Comparison of ENCODE assay signal across 10 cellular contexts in genomic region chr14:92510972-92511371, GRCh38. TPM values are rescaled to one million over a fixed set of nuclear protein-coding genes. Genes with fewer than 3 reads are reported as not detected.
DNase-seq lines count a peak whose midpoint lies in the region; ATAC-seq and TF ChIP-seq lines count a peak whose summit lies in the region.
"Had no signal": no experiment of that assay in that cellular context is flagged by ENCODE, and none has a peak within 500 bp of the region (broad histone marks: within the 10 kb centered on the region; RNA-seq: fewer than 3 reads in every experiment).

No MANE protein-coding gene starts in this region.

- no peak overlapping the region for H3K4me3 Mint-ChIP-seq in activated naive CD8-positive, alpha-beta T cell treated with anti-CD3 and anti-CD28 coated beads, Interleukin-2, amount 10 ng/mL, durations not matched to agents 7 days and 5 days
- H3K4me3 Mint-ChIP-seq in activated naive CD8-positive, alpha-beta T cell treated with anti-CD3 and anti-CD28 coated beads for 36 hours: no peak overlapping the region
- H3K4me3 Mint-ChIP-seq in type B pancreatic cell: peak overlapping the region; percentile 40
- no peak overlapping the region for H3K4me3 Mint-ChIP-seq in activated T-cell treated with anti-CD3 and anti-CD28 coated beads, Interleukin-2, amount 50 U/mL, for 72 hours
- H3K4me3 Mint-ChIP-seq: activated CD4-positive, alpha-beta T cell treated with anti-CD3 and anti-CD28 coated beads for 36 hours had no signal

- H3K27me3 ChIP-seq in RWPE2 (ENCODE audit: insufficient read depth, poor library complexity, severe bottlenecking) (no peaks in the 10 kb centered on the region), lower lobe of right lung (ENCODE audit: low read depth) (no peaks in the 10 kb centered on the region)

- peaks cover 4% of the 10 kb centered on the region for H3K36me3 Mint-ChIP-seq in activated naive CD8-positive, alpha-beta T cell treated with anti-CD3 and anti-CD28 coated beads, Interleukin-2, amount 10 ng/mL, durations not matched to agents 7 days and 5 days
- H3K36me3 Mint-ChIP-seq in activated naive CD8-positive, alpha-beta T cell treated with anti-CD3 and anti-CD28 coated beads for 36 hours: peaks cover 3% of the 10 kb centered on the region
- H3K36me3 Mint-ChIP-seq in type B pancreatic cell: no peaks in the 10 kb centered on the region
- no peaks in the 10 kb centered on the region for H3K36me3 Mint-ChIP-seq in activated T-cell treated with anti-CD3 and anti-CD28 coated beads, Interleukin-2, amount 50 U/mL, for 72 hours (ENCODE audit: insufficient read depth in 2 of 2)

- H3K4me1 Mint-ChIP-seq in activated naive CD8-positive, alpha-beta T cell treated with anti-CD3 and anti-CD28 coated beads, Interleukin-2, amount 10 ng/mL, durations not matched to agents 7 days and 5 days: peaks cover 26% of the 10 kb centered on the region
- H3K4me1 Mint-ChIP-seq in activated naive CD8-positive, alpha-beta T cell treated with anti-CD3 and anti-CD28 coated beads for 36 hours: peaks cover 28% of the 10 kb centered on the region
- H3K4me1 Mint-ChIP-seq in type B pancreatic cell (ENCODE audit: unreplicated experiment): peaks cover 10% of the 10 kb centered on the region
- H3K4me1 Mint-ChIP-seq in activated T-cell treated with anti-CD3 and anti-CD28 coated beads, Interleukin-2, amount 50 U/mL, for 72 hours (ENCODE audit: low read depth): peaks cover 12% of the 10 kb centered on the region

- peak; percentile 26 for DNase-seq in activated naive CD8-positive, alpha-beta T cell treated with anti-CD3 and anti-CD28 coated beads, Interleukin-2, amount 10 ng/mL, durations not matched to agents 7 days and 5 days
- DNase-seq in activated naive CD8-positive, alpha-beta T cell treated with anti-CD3 and anti-CD28 coated beads for 36 hours: no peak
- DNase-seq in RWPE2 (ENCODE audit: low spot score) (peak; percentile 34), left lobe of liver (ENCODE audit: low spot score) (no peak), type B pancreatic cell (ENCODE audit: extremely low spot score, unreplicated experiment) (no peak), lower lobe of right lung (no peak)
- DNase-seq in activated T-cell treated with anti-CD3 and anti-CD28 coated beads, Interleukin-2, amount 50 U/mL, for 72 hours: no peak
- DNase-seq: activated CD4-positive, alpha-beta T cell treated with anti-CD3 and anti-CD28 coated beads for 36 hours; RPMI8226 had no signal

- no peaks in the 10 kb centered on the region for H3K9me3 ChIP-seq in RWPE2 (ENCODE audit: severe bottlenecking)
- H3K9me3 ChIP-seq in lower lobe of right lung: no peaks in the 10 kb centered on the region

- TF ChIP-seq CTCF in RWPE2 (IDR thresholded peaks at IDR 0.05; ENCODE audit: poor library complexity, severe bottlenecking): peak; percentile 28
- no peak for TF ChIP-seq CTCF in type B pancreatic cell (conservative IDR thresholded peaks at IDR 0.05)
- TF ChIP-seq CTCF in lower lobe of right lung (IDR thresholded peaks at IDR 0.05): no peak

- H3K4me1 ChIP-seq in RWPE2 (ENCODE audit: insufficient read depth, poor library complexity, severe bottlenecking) (peaks cover 21% of the 10 kb centered on the region), lower lobe of right lung (peaks cover 47% of the 10 kb centered on the region)

- no peak overlapping the region for H3K27ac Mint-ChIP-seq in activated naive CD8-positive, alpha-beta T cell treated with anti-CD3 and anti-CD28 coated beads, Interleukin-2, amount 10 ng/mL, durations not matched to agents 7 days and 5 days
- H3K27ac Mint-ChIP-seq in activated naive CD8-positive, alpha-beta T cell treated with anti-CD3 and anti-CD28 coated beads for 36 hours: no peak overlapping the region
- H3K27ac Mint-ChIP-seq in type B pancreatic cell: peak overlapping the region; percentile 71
- no peak overlapping the region for H3K27ac Mint-ChIP-seq in activated T-cell treated with anti-CD3 and anti-CD28 coated beads, Interleukin-2, amount 50 U/mL, for 72 hours
- H3K27ac Mint-ChIP-seq: activated CD4-positive, alpha-beta T cell treated with anti-CD3 and anti-CD28 coated beads for 36 hours had no signal

- H3K27me3 Mint-ChIP-seq in activated naive CD8-positive, alpha-beta T cell treated with anti-CD3 and anti-CD28 coated beads, Interleukin-2, amount 10 ng/mL, durations not matched to agents 7 days and 5 days: no peaks in the 10 kb centered on the region
- H3K27me3 Mint-ChIP-seq in activated naive CD8-positive, alpha-beta T cell treated with anti-CD3 and anti-CD28 coated beads for 36 hours: no peaks in the 10 kb centered on the region
- peaks cover 25% of the 10 kb centered on the region for H3K27me3 Mint-ChIP-seq in type B pancreatic cell
- peaks cover 9% of the 10 kb centered on the region for H3K27me3 Mint-ChIP-seq in activated T-cell treated with anti-CD3 and anti-CD28 coated beads, Interleukin-2, amount 50 U/mL, for 72 hours (ENCODE audit: low read depth)

- POLR2A ChIA-PET in activated naive CD8-positive, alpha-beta T cell treated with anti-CD3 and anti-CD28 coated beads, Interleukin-2, amount 10 ng/mL, durations not matched to agents 7 days and 5 days (lab: Charles Lee): no interaction called here

- no peak overlapping the region for H3K4me3 ChIP-seq in RWPE2 (ENCODE audit: severe bottlenecking)
- H3K4me3 ChIP-seq in lower lobe of right lung: no peak overlapping the region

- no peaks in the 10 kb centered on the region for H3K36me3 ChIP-seq in RWPE2 (ENCODE audit: low read depth)
- H3K36me3 ChIP-seq in lower lobe of right lung: no peaks in the 10 kb centered on the region

- peak overlapping the region; percentile 75 for H3K27ac ChIP-seq in RWPE2 (ENCODE audit: poor library complexity, severe bottlenecking)
- no peak overlapping the region for H3K27ac ChIP-seq in lower lobe of right lung

- ATAC-seq in activated naive CD8-positive, alpha-beta T cell treated with anti-CD3 and anti-CD28 coated beads, Interleukin-2, amount 10 ng/mL, durations not matched to agents 7 days and 5 days (ENCODE audit: low read depth): no peak
- ATAC-seq in RWPE2 (ENCODE audit: low read depth) (no peak), left lobe of liver (peak; percentile 23), lower lobe of right lung (no peak), HG03520 (IDR thresholded peaks at IDR 0.05; ENCODE audit: unreplicated experiment) (no peak)
- no peak for ATAC-seq in activated T-cell treated with anti-CD3 and anti-CD28 coated beads, Interleukin-2, amount 50 U/mL, for 72 hours (replicated peaks in 1 of 2)
- ATAC-seq: activated CD4-positive, alpha-beta T cell treated with anti-CD3 and anti-CD28 coated beads for 36 hours had no signal

- no peaks in the 10 kb centered on the region for H3K9me3 Mint-ChIP-seq in activated naive CD8-positive, alpha-beta T cell treated with anti-CD3 and anti-CD28 coated beads, Interleukin-2, amount 10 ng/mL, durations not matched to agents 7 days and 5 days
- H3K9me3 Mint-ChIP-seq in activated naive CD8-positive, alpha-beta T cell treated with anti-CD3 and anti-CD28 coated beads for 36 hours: no peaks in the 10 kb centered on the region
- no peaks in the 10 kb centered on the region for H3K9me3 Mint-ChIP-seq in type B pancreatic cell
- H3K9me3 Mint-ChIP-seq in activated T-cell treated with anti-CD3 and anti-CD28 coated beads, Interleukin-2, amount 50 U/mL, for 72 hours: no peaks in the 10 kb centered on the region

- intact Hi-C loops in lower lobe of right lung (cut with DNase I): no loop called here

RNA-seq across cellular contexts. Expression of gene RIN3, which starts 2.6 kb away (rescaled TPM):
- total RNA-seq in activated naive CD8-positive, alpha-beta T cell treated with anti-CD3 and anti-CD28 coated beads, Interleukin-2, amount 10 ng/mL, durations not matched to agents 7 days and 5 days: 10 to 100 TPM; 80.5 to 80.9 TPM
- total RNA-seq in activated naive CD8-positive, alpha-beta T cell treated with anti-CD3 and anti-CD28 coated beads for 36 hours: 10 to 100 TPM; 59.2 to 59.6 TPM
- total RNA-seq in left lobe of liver (20.2 TPM), type B pancreatic cell (ENCODE audit: low replicate concordance) (11.3 and 12.9 TPM in 2 replicates), lower lobe of right lung (70.6 TPM)
- total RNA-seq in activated T-cell treated with anti-CD3 and anti-CD28 coated beads, Interleukin-2, amount 50 U/mL, for 72 hours: 10 to 100 TPM; 33.6 to 36.3 TPM

Comparison
In these comparisons a context has a peak if more than half of its experiments do, and no peak if none do; other contexts are left out.
1. DNase-seq: peak in activated naive CD8-positive, alpha-beta T cell treated with anti-CD3 and anti-CD28 coated beads, Interleukin-2, amount 10 ng/mL, durations not matched to agents 7 days and 5 days (single experiment) and RWPE2 (single experiment); none in activated naive CD8-positive, alpha-beta T cell treated with anti-CD3 and anti-CD28 coated beads for 36 hours (single experiment), left lobe of liver (single experiment), type B pancreatic cell (single experiment), lower lobe of right lung (single experiment) and activated T-cell treated with anti-CD3 and anti-CD28 coated beads, Interleukin-2, amount 50 U/mL, for 72 hours (0 of 2).